In genomic region chr9:94757158-94757557, GRCh38 we compare ENCODE assay signal across 1 cellular context.
A peak's percentile ranks its signal among the peaks of the same experiment; 100 is the strongest.
TF ChIP-seq lines count a peak whose summit lies in the region.

No MANE protein-coding gene starts in this region.

TF ChIP-seq in K562, 482 proteins besides CTCF, POLR2A, EP300 and RAD21 (continued from another document and continues in another):
- 0 out of 2 replicates have a peak, but pooled peaks have one; percentile 15 for TF ChIP-seq VEZF1 (CRISPR knock-in tag; IDR thresholded peaks at IDR 0.05)
- TF ChIP-seq PML (IDR thresholded peaks at IDR 0.05; ENCODE audit: low read length) = peak; percentile 55; the same call in 1 of the 2 replicates
- no peak for TF ChIP-seq CREB3 (tag; conservative IDR thresholded peaks at IDR 0.05; ENCODE audit: low read depth)
- peak in 1 of 2 experiments; percentile 90; a peak in 2 of 4 replicates for TF ChIP-seq HDAC1 (IDR thresholded peaks at IDR 0.05)
- TF ChIP-seq TCF3 (CRISPR knock-in tag; IDR thresholded peaks at IDR 0.05) = peak; percentile 74
- TF ChIP-seq SRSF7 (optimal IDR thresholded peaks at IDR 0.05; ENCODE audit: low read depth, low read length) = no peak
- peak in 1 of 2 experiments; percentile 61; a peak in 2 of 4 replicates for TF ChIP-seq TEAD1 (CRISPR knock-in tag; IDR thresholded peaks at IDR 0.05)
- peak; percentile 94 for TF ChIP-seq NFE2 (IDR thresholded peaks at IDR 0.05; ENCODE audit: low read depth)
- peak; percentile 98 for TF ChIP-seq HDAC2 (IDR thresholded peaks at IDR 0.05)
- peak; percentile 88 for TF ChIP-seq C11orf30 (IDR thresholded peaks at IDR 0.05; ENCODE audit: low read depth)
- TF ChIP-seq ZNF57 (CRISPR knock-in tag; IDR thresholded peaks at IDR 0.05) = no peak
- peak; percentile 88 for TF ChIP-seq JUND (IDR thresholded peaks at IDR 0.05; ENCODE audit: borderline replicate concordance, low read depth, low read length)
- TF ChIP-seq JUND (tag; IDR thresholded peaks at IDR 0.05; ENCODE audit: borderline replicate concordance, low read depth, low read length) = peak; percentile 79; the same call in 2 of the 3 replicates
- TF ChIP-seq NFE2L1 (tag; IDR thresholded peaks at IDR 0.05; ENCODE audit: borderline replicate concordance, low read depth) = 0 out of 2 replicates have a peak, but pooled peaks have one; percentile 32
- no peak for TF ChIP-seq NR1H2 (CRISPR knock-in tag; IDR thresholded peaks at IDR 0.05)
- TF ChIP-seq SMARCA4 (IDR thresholded peaks at IDR 0.05) = peak; percentile 75; the same call in 1 of the 2 replicates
- 0 out of 2 replicates have a peak, but pooled peaks have one; percentile 21 for TF ChIP-seq ZNF644 (tag; IDR thresholded peaks at IDR 0.05; ENCODE audit: low read depth)
- TF ChIP-seq ZNF347 (CRISPR knock-in tag; IDR thresholded peaks at IDR 0.05; ENCODE audit: low read depth) = no peak
- peak; percentile 84 for TF ChIP-seq CBFA2T3 (IDR thresholded peaks at IDR 0.05)
- no peak for TF ChIP-seq ZBTB11 (CRISPR knock-in tag; IDR thresholded peaks at IDR 0.05)
- peak; percentile 76 for TF ChIP-seq MAFF (IDR thresholded peaks at IDR 0.05; ENCODE audit: low read length)
- peak; percentile 86 for TF ChIP-seq ARID1B (IDR thresholded peaks at IDR 0.05)
- peak; percentile 70 for TF ChIP-seq PKNOX1 (IDR thresholded peaks at IDR 0.05)
- peak; percentile 96 for TF ChIP-seq ZNF24 (IDR thresholded peaks at IDR 0.05)
- no peak for TF ChIP-seq XRCC4 (IDR thresholded peaks at IDR 0.05; ENCODE audit: extremely low read depth, insufficient read depth, insufficient read length)
- 0 out of 2 replicates have a peak, but pooled peaks have one; percentile 25 for TF ChIP-seq ATF7 (IDR thresholded peaks at IDR 0.05)
- TF ChIP-seq TEAD4 (IDR thresholded peaks at IDR 0.05; ENCODE audit: low read length) = peak; percentile 74
- no peak for TF ChIP-seq TEAD4 (CRISPR knock-in tag; IDR thresholded peaks at IDR 0.05; ENCODE audit: borderline replicate concordance)
- 0 out of 4 replicates have a peak, but pooled peaks of 1 of the 2 experiments have one; percentile 21 for TF ChIP-seq MNT (conservative IDR thresholded peaks at IDR 0.05)
- TF ChIP-seq RFX1 (IDR thresholded peaks at IDR 0.05) = no peak
- peak; percentile 79; the same call in 1 of the 2 replicates for TF ChIP-seq DPF2 (IDR thresholded peaks at IDR 0.05)
- 0 out of 2 replicates have a peak, but pooled peaks have one; percentile 46 for TF ChIP-seq ZNF175 (CRISPR knock-in tag; IDR thresholded peaks at IDR 0.05; ENCODE audit: low read depth)
- TF ChIP-seq CBFA2T2 (conservative IDR thresholded peaks at IDR 0.05) = peak; percentile 47; the same call in 1 of the 2 replicates
- TF ChIP-seq HDAC3 (IDR thresholded peaks at IDR 0.05; ENCODE audit: borderline replicate concordance, partially characterized antibody) = peak; percentile 47
- TF ChIP-seq ZNF316 (IDR thresholded peaks at IDR 0.05) = peak; percentile 80
- TF ChIP-seq MAFG (tag; conservative IDR thresholded peaks at IDR 0.05) = peak; percentile 87
- TF ChIP-seq ATF3 (IDR thresholded peaks at IDR 0.05) = peak; percentile 88
- no peak for TF ChIP-seq ATF3 (CRISPR knock-in tag; conservative IDR thresholded peaks at IDR 0.05)
- peak; percentile 54; the same call in 1 of the 2 replicates for TF ChIP-seq SMARCE1 (IDR thresholded peaks at IDR 0.05)
- peak; percentile 45; the same call in 1 of the 2 replicates for TF ChIP-seq CXXC5 (CRISPR knock-in tag; IDR thresholded peaks at IDR 0.05)
- no peak for TF ChIP-seq ZNF764 (CRISPR knock-in tag; IDR thresholded peaks at IDR 0.05; ENCODE audit: low read depth)
- TF ChIP-seq MAFK (IDR thresholded peaks at IDR 0.05; ENCODE audit: low read length) = peak; percentile 81
- TF ChIP-seq NCOR1 (IDR thresholded peaks at IDR 0.05) = peak; percentile 59
- TF ChIP-seq PBX2 (CRISPR knock-in tag; IDR thresholded peaks at IDR 0.05; ENCODE audit: low read depth) = no peak
- TF ChIP-seq PBX2 (tag; conservative IDR thresholded peaks at IDR 0.05; ENCODE audit: low read depth) = peak; percentile 48; the same call in 1 of the 2 replicates
- no peak for TF ChIP-seq CUX1 (CRISPR knock-in tag; IDR thresholded peaks at IDR 0.05)
- 0 out of 2 replicates have a peak, but pooled peaks have one; percentile 24 for TF ChIP-seq PHF21A (IDR thresholded peaks at IDR 0.05; ENCODE audit: borderline replicate concordance, low read depth)
- peak in 1 of 2 experiments; percentile 46; a peak in 1 of 4 replicates for TF ChIP-seq ARNT (IDR thresholded peaks at IDR 0.05)
- peak; percentile 53; the same call in 1 of the 2 replicates for TF ChIP-seq BACH1 (tag; IDR thresholded peaks at IDR 0.05)
- no peak for TF ChIP-seq ZC3H4 (CRISPR knock-in tag; IDR thresholded peaks at IDR 0.05; ENCODE audit: borderline replicate concordance)
- TF ChIP-seq RCOR1 (IDR thresholded peaks at IDR 0.05; ENCODE audit: borderline replicate concordance in 1 of 2, low read depth in 2 of 2, low read length in 2 of 2) = peak; percentile 52 to 99; a peak in 2 of 4 replicates
- peak; percentile 92 for TF ChIP-seq FOSL1 (tag; conservative IDR thresholded peaks at IDR 0.05)
